In genomic region chr12:69331482-69331845, GRCh38 we compare ENCODE assay signal across 7 cellular contexts. TPM values are rescaled to one million over a fixed set of nuclear protein-coding genes. Genes with fewer than 3 reads are reported as not detected.
DNase-seq lines count a peak whose midpoint lies in the region; ATAC-seq, FAIRE-seq and TF ChIP-seq lines count a peak whose summit lies in the region.

No MANE protein-coding gene starts in this region.

- no peaks in the 10 kb centered on the region for H3K9me3 ChIP-seq in ascending aorta

- peak overlapping the region; percentile 56 to 59 for H3K4me3 ChIP-seq in ascending aorta

- peaks cover 48% of the 10 kb centered on the region for H3K4me1 Mint-ChIP-seq in stimulated activated naive CD8-positive, alpha-beta T cell treated with anti-CD3 and anti-CD28 coated beads, Interleukin-15, amount 100 ng/mL, for 72 hours

- no peaks in the 10 kb centered on the region for H3K27me3 Mint-ChIP-seq in stimulated activated naive CD8-positive, alpha-beta T cell treated with anti-CD3 and anti-CD28 coated beads, Interleukin-15, amount 100 ng/mL, for 72 hours

- no peak for TF ChIP-seq CTCF in ascending aorta (IDR thresholded peaks at IDR 0.05)

- peak overlapping the region; percentile 95 to 98 for H3K27ac Mint-ChIP-seq in stimulated activated naive CD8-positive, alpha-beta T cell treated with anti-CD3 and anti-CD28 coated beads, Interleukin-15, amount 100 ng/mL, for 72 hours

- H3K4me3 Mint-ChIP-seq in stimulated activated naive CD8-positive, alpha-beta T cell treated with anti-CD3 and anti-CD28 coated beads, Interleukin-15, amount 100 ng/mL, for 72 hours = peak overlapping the region; percentile 81 to 92

- no peak for FAIRE-seq in frontal cortex (lab: Jason Lieb, UNC)

- no peaks in the 10 kb centered on the region for H3K9me3 Mint-ChIP-seq in stimulated activated naive CD8-positive, alpha-beta T cell treated with anti-CD3 and anti-CD28 coated beads, Interleukin-15, amount 100 ng/mL, for 72 hours

- H3K27ac ChIP-seq in ascending aorta = no peak overlapping the region

- intact Hi-C loops in ascending aorta (cut with DNase I) = no loop called here

- ATAC-seq in stimulated activated naive CD8-positive, alpha-beta T cell treated with anti-CD3 and anti-CD28 coated beads, Interleukin-15, amount 100 ng/mL, for 72 hours = no peak

- peak; percentile 80 for DNase-seq in HT-29 (ENCODE audit: low spot score)
- no peak for DNase-seq in ascending aorta (ENCODE audit: low spot score in 2 of 2)
- DNase-seq in left kidney (ENCODE audit: low read depth, low spot score) = peak; percentile 32
- DNase-seq in stimulated activated naive CD8-positive, alpha-beta T cell treated with anti-CD3 and anti-CD28 coated beads, Interleukin-15, amount 100 ng/mL, for 72 hours = no peak
- no peak for DNase-seq in NCI-H1048 (lab: John Stamatoyannopoulos, UW)
- DNase-seq in frontal cortex (ENCODE audit: low spot score in 2 of 2) = no peak
- DNase-seq in stimulated activated CD4-positive, alpha-beta T cell treated with anti-CD3 and anti-CD28 coated beads, Interleukin-2, amount 100 ng/mL, for 24 hours = no peak

- no peaks in the 10 kb centered on the region for H3K27me3 ChIP-seq in ascending aorta

- H3K4me1 ChIP-seq in ascending aorta = no peaks in the 10 kb centered on the region

- no peaks in the 10 kb centered on the region for H3K36me3 ChIP-seq in ascending aorta

RNA-seq across cellular contexts. Expression of gene LYZ, which starts 16.7 kb away (rescaled TPM):
- total RNA-seq in HT-29 (2014; rRNA removed; shearing (Covaris generic)) = 1,236 and 1,299 TPM in 2 replicates
- 4.5 TPM for total RNA-seq in ascending aorta
- total RNA-seq in frontal cortex = 4.9 TPM

RNA-seq across cellular contexts. Expression of gene YEATS4, which starts 28.1 kb away (rescaled TPM):
- 34.1 and 40.0 TPM in 2 replicates for total RNA-seq in HT-29 (2014; rRNA removed; shearing (Covaris generic))
- total RNA-seq in ascending aorta (4.3 TPM), frontal cortex (46.5 TPM)

Comparison
In these comparisons a context has a peak if more than half of its experiments do, and no peak if none do; other contexts are left out.
1. DNase-seq: peak in HT-29 (single experiment) and left kidney (single experiment); none in ascending aorta (0 of 2), stimulated activated naive CD8-positive, alpha-beta T cell treated with anti-CD3 and anti-CD28 coated beads, Interleukin-15, amount 100 ng/mL, for 72 hours (0 of 2), NCI-H1048 (single experiment), frontal cortex (0 of 2) and stimulated activated CD4-positive, alpha-beta T cell treated with anti-CD3 and anti-CD28 coated beads, Interleukin-2, amount 100 ng/mL, for 24 hours (0 of 2).
2. RNA of gene LYZ, which starts 16.7 kb away (total RNA-seq): 1,236 to 1,299 TPM in HT-29; 4.9 TPM in frontal cortex (single experiment) and 4.5 TPM in ascending aorta (single experiment); every median in the first group is over 100 times any median in the second.